26 cellular contexts compared by ENCODE assay signal in genomic region chr4:78167510-78167909, GRCh38.
"Had no signal": no experiment of that assay in that cellular context is flagged by ENCODE, and none has a peak within 500 bp of the region (broad histone marks: within the 10 kb centered on the region; RNA-seq: fewer than 3 reads in every experiment).

No MANE protein-coding gene starts in this region.

- H3K27me3 ChIP-seq: ascending aorta, body of pancreas, MG63 had no signal

- FAIRE-seq: bronchial epithelial cell had no signal

- H3K4me2 ChIP-seq: PC-9 had no signal

- H2AFZ ChIP-seq: PC-9 had no signal

- H3K4me1 ChIP-seq: ascending aorta, body of pancreas had no signal

- H3K36me3 ChIP-seq: ascending aorta, MG63 had no signal

- H3K4me3 ChIP-seq: ascending aorta, body of pancreas, MG63, PC-9 had no signal

- H3K27ac ChIP-seq: ascending aorta, body of pancreas, PC-9, VCaP had no signal

- H3K9me3 ChIP-seq: ascending aorta, body of pancreas, MG63 had no signal

- ATAC-seq: activated naive CD4-positive, alpha-beta T cell treated with anti-CD3 and anti-CD28 coated beads, Interleukin-2, amount 50 U/mL, for 72 hours; activated naive CD8-positive, alpha-beta T cell treated with anti-CD3 and anti-CD28 coated beads, Interleukin-2, amount 50 U/mL, for 24 hours; activated T-cell treated with anti-CD3 and anti-CD28 coated beads, Interleukin-2, amount 50 U/mL, for 4 hours; body of pancreas; T-helper 17 cell had no signal

- DNase-seq: activated CD4-positive, alpha-beta memory T cell treated with anti-CD3 and anti-CD28 coated beads for 36 hours; activated CD4-positive, alpha-beta T cell treated with anti-CD3 and anti-CD28 coated beads, Interleukin-2, amount 10 ng/mL, durations not matched to agents 7 days and 5 days; activated CD4-positive, CD25-positive, alpha-beta regulatory T cell; activated CD8-positive, alpha-beta memory T cell treated with anti-CD3 and anti-CD28 coated beads for 24 hours; activated effector memory CD4-positive, alpha-beta T cell treated with anti-CD3 and anti-CD28 coated beads, Interleukin-2, amount 50 U/mL, for 16 hours; activated naive CD4-positive, alpha-beta T cell treated with Interleukin-2 at 50 U/mL for 16 hours; activated naive CD8-positive, alpha-beta T cell treated with anti-CD3 and anti-CD28 coated beads, Interleukin-2, amount 50 U/mL, for 24 hours; activated T-cell treated with anti-CD3 and anti-CD28 coated beads, Interleukin-2, amount 50 U/mL, for 4 hours; amniotic stem cell; body of pancreas; MG63; MV-4-11; NCI-H1417 treated with DMSO at 0.1 percent for 48 hours; NCI-H1694; NCI-H2029; NCI-H2107; NCI-H510A; NCI-H526 treated with DMSO at 0.1 percent for 48 hours; PC-9; SIG-M5; T-helper 17 cell; T1000 had no signal
